1 cellular context compared by ENCODE assay signal in the genomic region with DNA sequence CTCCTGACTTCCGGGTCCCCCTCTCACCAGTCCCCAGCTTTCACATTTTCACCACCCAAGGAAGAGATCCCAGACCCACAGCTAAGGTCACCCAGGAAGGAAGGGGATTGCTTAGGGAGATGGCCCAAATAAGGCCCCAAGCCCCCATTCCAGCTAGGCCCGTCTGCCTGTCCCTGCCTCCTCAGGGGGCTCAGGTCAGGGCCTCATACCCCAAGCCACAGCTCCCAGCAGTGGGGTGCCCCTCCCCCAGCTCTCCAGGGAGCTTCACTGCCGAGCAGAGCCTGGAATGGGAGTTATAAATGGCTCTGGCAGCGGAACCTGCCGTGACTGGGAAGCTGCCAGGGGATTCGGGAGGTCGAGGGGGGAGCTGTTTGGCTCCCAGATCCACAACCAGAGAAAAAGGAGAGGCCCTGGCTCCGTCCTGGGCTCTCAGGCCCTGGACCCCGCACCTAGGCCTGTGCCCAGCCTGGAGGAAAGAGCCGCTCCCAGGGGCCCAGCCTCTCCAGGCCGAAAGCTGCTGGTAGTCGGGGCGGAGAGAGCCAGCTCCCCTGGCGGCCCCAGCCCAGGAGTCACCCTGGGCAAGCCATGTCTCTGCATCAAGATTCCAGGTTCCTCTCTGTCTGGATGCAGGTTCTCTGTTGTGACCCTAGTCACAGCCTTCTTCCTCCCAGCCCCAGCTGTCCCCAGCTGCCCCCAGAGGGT.
TF ChIP-seq lines count a peak whose summit lies in the region.

No MANE protein-coding gene starts in this region.

TF ChIP-seq in endothelial cell of umbilical vein, 7 proteins besides CTCF, POLR2A, EP300 and RAD21 (continued from another document):
- TF ChIP-seq JUN (IDR thresholded peaks at IDR 0.05; ENCODE audit: borderline replicate concordance, insufficient read depth, insufficient read length, low read depth) (no peak), MYC (IDR thresholded peaks at IDR 0.05; ENCODE audit: low read depth, low read length) (no peak)
